ENCODE assay signal across 20 cellular contexts in genomic region chr1:243784506-243784905, GRCh38.
A peak's percentile ranks its signal among the peaks of the same experiment; 100 is the strongest.
DNase-seq lines count a peak whose midpoint lies in the region; ATAC-seq and TF ChIP-seq lines count a peak whose summit lies in the region.
"Had no signal": no experiment of that assay in that cellular context is flagged by ENCODE, and none has a peak within 500 bp of the region (broad histone marks: within the 10 kb centered on the region; RNA-seq: fewer than 3 reads in every experiment).

No MANE protein-coding gene starts in this region.

- intact Hi-C loops in lower lobe of right lung (cut with DNase I): no loop called here
- intact Hi-C loops in left ventricle myocardium inferior (cut with micrococcal nuclease): no loop called here

- peak overlapping the region; percentile 28 for H3K27ac Mint-ChIP-seq in activated naive CD4-positive, alpha-beta T cell treated with anti-CD3 and anti-CD28 coated beads, Interleukin-2, amount 10 ng/mL, durations not matched to agents 7 days and 5 days
- H3K27ac Mint-ChIP-seq: B cell; CD4-positive, CD25-positive, alpha-beta regulatory T cell; CD8-positive, alpha-beta T cell had no signal

- CTCF ChIA-PET in activated naive CD4-positive, alpha-beta T cell treated with anti-CD3 and anti-CD28 coated beads, Interleukin-2, amount 10 ng/mL, durations not matched to agents 7 days and 5 days (lab: Charles Lee): no interaction called here

- H2AK5ac ChIP-seq in trophoblast cell (ENCODE audit: low read length): peak overlapping the region; percentile 16

- no peak overlapping the region for H2BK5ac ChIP-seq in trophoblast cell (ENCODE audit: low read depth, low read length, poor library complexity)

- no peaks in the 10 kb centered on the region for H3K9me3 Mint-ChIP-seq in activated naive CD4-positive, alpha-beta T cell treated with anti-CD3 and anti-CD28 coated beads, Interleukin-2, amount 10 ng/mL, durations not matched to agents 7 days and 5 days
- H3K9me3 Mint-ChIP-seq: CD4-positive, CD25-positive, alpha-beta regulatory T cell; CD8-positive, alpha-beta T cell; H9 had no signal

- ATAC-seq in lower lobe of right lung: no peak
- no peak for ATAC-seq in HG03159 (IDR thresholded peaks at IDR 0.05; ENCODE audit: unreplicated experiment)
- ATAC-seq: CD8-positive, alpha-beta T cell; HCT116 had no signal

- no peak overlapping the region for H3K4me3 Mint-ChIP-seq in activated naive CD4-positive, alpha-beta T cell treated with anti-CD3 and anti-CD28 coated beads, Interleukin-2, amount 10 ng/mL, durations not matched to agents 7 days and 5 days
- H3K4me3 Mint-ChIP-seq: B cell; CD4-positive, CD25-positive, alpha-beta regulatory T cell; CD8-positive, alpha-beta T cell; H9 had no signal

- no peaks in the 10 kb centered on the region for H3K36me3 Mint-ChIP-seq in activated naive CD4-positive, alpha-beta T cell treated with anti-CD3 and anti-CD28 coated beads, Interleukin-2, amount 10 ng/mL, durations not matched to agents 7 days and 5 days
- H3K36me3 Mint-ChIP-seq: CD4-positive, CD25-positive, alpha-beta regulatory T cell had no signal

- no peak overlapping the region for H3K9ac ChIP-seq in trophoblast cell (ENCODE audit: low read length)
- H3K9ac ChIP-seq: BLaER1, GM23248 had no signal

- H3K27me3 Mint-ChIP-seq in activated naive CD4-positive, alpha-beta T cell treated with anti-CD3 and anti-CD28 coated beads, Interleukin-2, amount 10 ng/mL, durations not matched to agents 7 days and 5 days: no peaks in the 10 kb centered on the region
- H3K27me3 Mint-ChIP-seq: B cell; CD4-positive, CD25-positive, alpha-beta regulatory T cell had no signal

- TF ChIP-seq CTCF in lower lobe of right lung (IDR thresholded peaks at IDR 0.05): no peak
- no peak for TF ChIP-seq CTCF in left ventricle myocardium inferior (IDR thresholded peaks at IDR 0.05; ENCODE audit: borderline replicate concordance)

- no peaks in the 10 kb centered on the region for H3K27me3 ChIP-seq in lower lobe of right lung (ENCODE audit: low read depth)
- no peaks in the 10 kb centered on the region for H3K27me3 ChIP-seq in trophoblast cell (ENCODE audit: insufficient read depth, low read length)
- no peaks in the 10 kb centered on the region for H3K27me3 ChIP-seq in left ventricle myocardium inferior (ENCODE audit: low read depth)
- H3K27me3 ChIP-seq: BLaER1 had no signal

- H2AFZ ChIP-seq in trophoblast cell (ENCODE audit: insufficient read depth, low read length, poor library complexity): no peak overlapping the region
- H2AFZ ChIP-seq: GM23248 had no signal

- H3K79me1 ChIP-seq in trophoblast cell (ENCODE audit: low read length): peaks cover 10% of the 10 kb centered on the region

- no peak overlapping the region for H3K4me3 ChIP-seq in lower lobe of right lung
- no peak overlapping the region for H3K4me3 ChIP-seq in trophoblast cell (ENCODE audit: low read depth, low read length)
- H3K4me3 ChIP-seq in left ventricle myocardium inferior: no peak overlapping the region
- H3K4me3 ChIP-seq: BLaER1, GM23248 had no signal

- H3K4ac ChIP-seq in trophoblast cell (ENCODE audit: low read depth, low read length): peak overlapping the region; percentile 28

- H3K9me3 ChIP-seq in lower lobe of right lung (no peaks in the 10 kb centered on the region), trophoblast cell (ENCODE audit: insufficient read depth, low read depth, low read length) (no peaks in the 10 kb centered on the region), left ventricle myocardium inferior (replicated peaks) (no peaks in the 10 kb centered on the region)
- H3K9me3 ChIP-seq: BLaER1, Caco-2 had no signal

- no peak overlapping the region for H2BK120ac ChIP-seq in trophoblast cell (ENCODE audit: insufficient read depth, low read length, poor library complexity)

- no peaks in the 10 kb centered on the region for H3K4me1 Mint-ChIP-seq in activated naive CD4-positive, alpha-beta T cell treated with anti-CD3 and anti-CD28 coated beads, Interleukin-2, amount 10 ng/mL, durations not matched to agents 7 days and 5 days
- H3K4me1 Mint-ChIP-seq: H9 had no signal

- no CpG with 5 or more reads among the region's 8 CpGs for WGBS in trophoblast cell (ENCODE audit: extremely low coverage, insufficient coverage, insufficient read length)

- DNase-seq in activated naive CD4-positive, alpha-beta T cell treated with anti-CD3 and anti-CD28 coated beads, Interleukin-2, amount 10 ng/mL, durations not matched to agents 7 days and 5 days: no peak
- DNase-seq in activated naive CD4-positive, alpha-beta T cell (lab: John Stamatoyannopoulos, UW): no peak
- DNase-seq in lower lobe of right lung (peak; percentile 25), trophoblast cell (peak; percentile 83 to 84), hypothalamus (lab: John Stamatoyannopoulos, UW) (no peak), left ventricle myocardium inferior (no peak)
- no peak for DNase-seq in stimulated activated CD4-positive, alpha-beta T cell treated with anti-CD3 and anti-CD28 coated beads, Interleukin-4, amount 100 ng/mL, for 1 hour
- DNase-seq: Caco-2; CD4-positive, CD25-positive, alpha-beta regulatory T cell; CD8-positive, alpha-beta T cell; DMS153; DND-41; GM23248; H9 had no signal

- H3K27ac ChIP-seq in lower lobe of right lung (no peak overlapping the region), trophoblast cell (ENCODE audit: low read depth, low read length) (no peak overlapping the region), left ventricle myocardium inferior (replicated peaks) (no peak overlapping the region)
- H3K27ac ChIP-seq: 22Rv1, BLaER1, C4-2B, GM23248 had no signal

- no peak overlapping the region for H3K4me2 ChIP-seq in trophoblast cell (ENCODE audit: low read length)
- H3K4me2 ChIP-seq: BLaER1 had no signal

- no peak overlapping the region for H4K91ac ChIP-seq in trophoblast cell (ENCODE audit: low read depth, low read length)

- no peak overlapping the region for H3K23ac ChIP-seq in trophoblast cell (ENCODE audit: low read length)

- peaks cover 4% of the 10 kb centered on the region for H3K79me2 ChIP-seq in trophoblast cell (ENCODE audit: control insufficient read depth, insufficient read depth, low read length, poor library complexity)

- H2BK12ac ChIP-seq in trophoblast cell (ENCODE audit: low read length): peak overlapping the region; percentile 33

- H3K18ac ChIP-seq in trophoblast cell (ENCODE audit: low read length): peak overlapping the region; percentile 48

- no peaks in the 10 kb centered on the region for H3K4me1 ChIP-seq in lower lobe of right lung
- H3K4me1 ChIP-seq in trophoblast cell (ENCODE audit: control insufficient read depth in 1 of 2, insufficient read depth in 2 of 2, low read length in 2 of 2): peaks cover 6 to 13% of the 10 kb centered on the region in 2 experiments
- peaks cover 32% of the 10 kb centered on the region for H3K4me1 ChIP-seq in left ventricle myocardium inferior
- H3K4me1 ChIP-seq: Caco-2 had no signal

- no peaks in the 10 kb centered on the region for H3K36me3 ChIP-seq in lower lobe of right lung
- peaks cover 0 to 3% of the 10 kb centered on the region in 2 experiments for H3K36me3 ChIP-seq in trophoblast cell (ENCODE audit: control insufficient read depth in 1 of 2, insufficient read depth in 2 of 2, low read length in 2 of 2)
- H3K36me3 ChIP-seq in left ventricle myocardium inferior: no peaks in the 10 kb centered on the region

- peak overlapping the region; percentile 28 for H4K12ac ChIP-seq in trophoblast cell (ENCODE audit: low read depth, low read length)

- H4K8ac ChIP-seq in trophoblast cell (ENCODE audit: low read depth, low read length): peak overlapping the region; percentile 25

- H3K14ac ChIP-seq in trophoblast cell (ENCODE audit: low read length): no peak overlapping the region

Comparison
In these comparisons a context has a peak if more than half of its experiments do, and no peak if none do; other contexts are left out.
1. DNase-seq: peak in lower lobe of right lung (single experiment) and trophoblast cell (2 of 2); none in activated naive CD4-positive, alpha-beta T cell treated with anti-CD3 and anti-CD28 coated beads, Interleukin-2, amount 10 ng/mL, durations not matched to agents 7 days and 5 days (single experiment), activated naive CD4-positive, alpha-beta T cell (0 of 4), hypothalamus (0 of 51), left ventricle myocardium inferior (single experiment) and stimulated activated CD4-positive, alpha-beta T cell treated with anti-CD3 and anti-CD28 coated beads, Interleukin-4, amount 100 ng/mL, for 1 hour (single experiment).